In the genomic region with DNA sequence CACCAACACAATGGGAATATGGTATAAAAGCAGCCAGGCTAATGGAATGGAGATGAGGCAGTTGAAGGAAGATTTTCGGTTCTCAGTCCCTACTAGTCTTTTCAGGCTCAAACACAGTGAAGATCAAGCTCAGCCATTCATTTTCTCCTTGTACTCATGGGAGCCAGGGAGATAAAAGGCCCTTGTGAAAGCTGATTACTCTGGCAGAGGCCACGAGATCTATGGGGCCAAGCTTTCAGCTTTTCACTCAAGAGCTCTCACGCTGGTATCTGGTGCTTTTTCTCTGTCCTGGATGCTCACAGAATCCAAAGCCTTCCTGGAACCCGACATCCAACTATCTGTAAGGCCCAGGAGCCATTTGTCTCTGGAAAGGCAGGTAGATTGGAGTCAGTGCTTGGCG, we compare ENCODE assay signal across 20 cellular contexts.
"Had no signal": no experiment of that assay in that cellular context is flagged by ENCODE, and none has a peak within 500 bp of the region (broad histone marks: within the 10 kb centered on the region; RNA-seq: fewer than 3 reads in every experiment).

No MANE protein-coding gene starts in this region.

- H3K36me3 ChIP-seq: adrenal gland, breast epithelium, heart left ventricle, transverse colon, vagina had no signal

- H3K27me3 Mint-ChIP-seq: dendritic cell treated with granulocyte-macrophage colony-stimulating factor and Interleukin-4, amounts not matched to agents 40 ng/mL and 50 ng/mL, for 4 days; T-helper 17 cell had no signal

- H3K4me3 Mint-ChIP-seq: dendritic cell treated with granulocyte-macrophage colony-stimulating factor and Interleukin-4, amounts not matched to agents 40 ng/mL and 50 ng/mL, for 4 days; naive thymus-derived CD8-positive, alpha-beta T cell; T-helper 17 cell had no signal

- H3K27ac ChIP-seq: adrenal gland, breast epithelium, foreskin keratinocyte, heart left ventricle, parathyroid adenoma, transverse colon, vagina, VCaP had no signal

- H3K9me3 ChIP-seq: adrenal gland, breast epithelium, heart left ventricle, transverse colon, vagina had no signal

- H3K4me1 ChIP-seq: adrenal gland, breast epithelium, foreskin keratinocyte, parathyroid adenoma, transverse colon, vagina had no signal

- H3K79me2 ChIP-seq: parathyroid adenoma had no signal

- DNase-seq: activated CD4-positive, CD25-positive, alpha-beta regulatory T cell treated with anti-CD3 and anti-CD28 coated beads, Interleukin-2, amount 50 U/mL, for 72 hours; activated gamma-delta T cell; adrenal gland; cerebellar nuclear complex; foreskin keratinocyte; heart left ventricle; kidney glomerular epithelial cell; mesendoderm; naive thymus-derived CD8-positive, alpha-beta T cell; stimulated activated CD4-positive, alpha-beta T cell treated with anti-CD3 and anti-CD28 coated beads, Interleukin-1b, Interleukin-23, amount 100 ng/mL, for 48 hours; stimulated activated CD8-positive, alpha-beta memory T cell treated with anti-CD3 and anti-CD28 coated beads, Interleukin-4, amount 100 ng/mL, for 48 hours; stimulated activated naive CD4-positive, alpha-beta T cell; T-helper 17 cell; transverse colon had no signal

- H3K4me3 ChIP-seq: adrenal gland, breast epithelium, heart left ventricle, transverse colon, vagina had no signal

- H3K9ac ChIP-seq: parathyroid adenoma had no signal

- H3K27me3 ChIP-seq: adrenal gland, breast epithelium, foreskin keratinocyte, transverse colon, vagina had no signal

- H3K9me3 Mint-ChIP-seq: activated naive CD4-positive, alpha-beta T cell treated with anti-CD3 and anti-CD28 coated beads, Interleukin-2, amount 50 U/mL, for 72 hours; dendritic cell treated with granulocyte-macrophage colony-stimulating factor and Interleukin-4, amounts not matched to agents 40 ng/mL and 50 ng/mL, for 4 days; naive thymus-derived CD8-positive, alpha-beta T cell had no signal

- ATAC-seq: activated naive CD4-positive, alpha-beta T cell treated with anti-CD3 and anti-CD28 coated beads, Interleukin-2, amount 50 U/mL, for 72 hours; foreskin keratinocyte; naive thymus-derived CD8-positive, alpha-beta T cell; T-helper 17 cell had no signal

- H2AFZ ChIP-seq: parathyroid adenoma had no signal

- H3K27ac Mint-ChIP-seq: activated naive CD4-positive, alpha-beta T cell treated with anti-CD3 and anti-CD28 coated beads, Interleukin-2, amount 50 U/mL, for 72 hours; dendritic cell treated with granulocyte-macrophage colony-stimulating factor and Interleukin-4, amounts not matched to agents 40 ng/mL and 50 ng/mL, for 4 days; T-helper 17 cell had no signal
